Comparison of ENCODE assay signal across 9 cellular contexts in the genomic region with DNA sequence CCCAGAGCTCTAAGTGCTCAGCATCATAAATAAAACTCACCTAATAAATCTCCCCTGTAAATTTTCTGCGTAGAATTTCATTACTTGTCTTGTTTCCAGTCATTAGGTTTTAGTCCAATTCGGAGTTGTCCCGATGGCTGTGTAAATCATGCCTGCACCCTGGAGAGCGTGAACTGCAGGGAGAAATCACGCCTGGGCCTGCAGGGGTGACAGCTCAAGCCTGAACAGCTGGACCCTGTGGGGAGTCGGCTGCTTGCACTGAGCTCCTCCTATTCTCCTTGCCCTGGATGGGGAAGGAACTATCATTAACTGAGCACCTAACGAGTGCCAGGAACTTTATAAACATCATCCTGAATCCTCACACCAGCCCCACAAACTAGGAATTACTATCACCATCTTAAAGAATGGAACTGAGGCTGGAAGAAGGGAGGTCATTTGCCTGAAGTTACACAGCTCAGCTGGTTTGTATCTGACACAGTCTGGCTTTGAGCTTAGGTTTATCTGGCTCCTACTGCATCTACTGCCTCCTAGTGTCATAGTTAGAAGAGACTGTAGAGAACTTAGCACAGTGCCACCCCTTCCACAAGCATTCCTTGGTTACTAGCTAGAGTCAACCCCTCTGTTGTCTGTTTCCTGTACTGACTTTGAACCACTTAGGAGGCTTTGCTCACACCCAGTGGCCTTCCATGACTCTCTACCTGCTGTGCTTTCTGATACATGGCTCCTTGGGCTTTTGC. TPM values are rescaled to one million over a fixed set of nuclear protein-coding genes. Genes with fewer than 3 reads are reported as not detected.
DNase-seq lines count a peak whose midpoint lies in the region; ATAC-seq and TF ChIP-seq lines count a peak whose summit lies in the region.
"Had no signal": no experiment of that assay in that cellular context is flagged by ENCODE, and none has a peak within 500 bp of the region (broad histone marks: within the 10 kb centered on the region; RNA-seq: fewer than 3 reads in every experiment).

No MANE protein-coding gene starts in this region.

- WGBS in aorta, 2 donors: 26 to 42% methylated on average over 7 of the region's 7 CpGs

- H3K4me1 Mint-ChIP-seq in glutamatergic neuron (ENCODE audit: low read depth, unreplicated experiment): peaks cover 30% of the 10 kb centered on the region

- POLR2A ChIA-PET in Panc1 (lab: Charles Lee): no interaction called here

- peaks cover 11% of the 10 kb centered on the region for H3K27me3 Mint-ChIP-seq in glutamatergic neuron (ENCODE audit: unreplicated experiment)

- intact Hi-C loops in Panc1 (cut with micrococcal nuclease; ENCODE audit: unreplicated experiment) (no loop called here), aorta (cut with DNase I) (no loop called here)

- ATAC-seq in GM18520 (IDR thresholded peaks at IDR 0.05; ENCODE audit: unreplicated experiment): peak; percentile 40
- peak; percentile 83 for ATAC-seq in Panc1
- no peak for ATAC-seq in GM19455 (IDR thresholded peaks at IDR 0.05; ENCODE audit: unreplicated experiment)
- ATAC-seq in GM21737 (IDR thresholded peaks at IDR 0.05; ENCODE audit: unreplicated experiment): no peak
- ATAC-seq in aorta (ENCODE audit: low FRiP score): no peak

- in situ Hi-C loops in Panc1 (cut with HindIII; ENCODE audit: low pct_unique_long_range_greater_than_20kb, low sequenced_read_pairs): no loop called here

- H3K27ac ChIP-seq in Panc1 (ENCODE audit: low read length) (no peak overlapping the region), aorta (ENCODE audit: low read depth in 1 of 2, low read length in 2 of 2) (no peak overlapping the region)

- TF ChIP-seq CTCF in Panc1 (IDR thresholded peaks at IDR 0.05) (no peak; the same call in 1 of the 2 replicates), foreskin fibroblast (IDR thresholded peaks at IDR 0.05; ENCODE audit: low read depth, low read length) (peak; percentile 59), glutamatergic neuron (IDR thresholded peaks at IDR 0.05; ENCODE audit: partially characterized antibody, unreplicated experiment) (no peak)

- peak; percentile 75 for DNase-seq in AG08395 (ENCODE audit: low spot score)
- DNase-seq in Panc1 (ENCODE audit: low read depth, low spot score): peak; percentile 25
- peak; percentile 26 to 62 for DNase-seq in foreskin fibroblast
- no peak for DNase-seq in glutamatergic neuron
- no peak for DNase-seq in aorta

- CTCF ChIA-PET in Panc1 (lab: Charles Lee): interaction anchor here (0.6 to 1.6 kb wide), 13 partner anchors 9 to 81 kb away, joined by 3 to 4 read pairs (median 3); a partner anchor contains a TSS

- H3K36me3 ChIP-seq in Panc1 (ENCODE audit: control insufficient read depth, insufficient read depth, low read length): no peaks in the 10 kb centered on the region
- no peaks in the 10 kb centered on the region for H3K36me3 ChIP-seq in aorta (ENCODE audit: control insufficient read depth in 1 of 2, insufficient read depth in 2 of 2, low read length in 1 of 2)

- no peak overlapping the region for H3K4me3 ChIP-seq in Panc1 (ENCODE audit: low read depth in 2 of 2, low read length in 2 of 2)
- no peak overlapping the region for H3K4me3 ChIP-seq in foreskin fibroblast (ENCODE audit: low read depth in 1 of 2, low read length in 2 of 2)
- no peak overlapping the region for H3K4me3 ChIP-seq in aorta (ENCODE audit: low read length in 2 of 2)
- H3K4me3 ChIP-seq: lung had no signal

- no TSS peak for BruUV-seq in Panc1 (replicated peaks; lab: Mats Ljungman, UMichigan)

- H3K9me3 Mint-ChIP-seq in glutamatergic neuron (ENCODE audit: unreplicated experiment): peaks cover 8% of the 10 kb centered on the region

- no peaks in the 10 kb centered on the region; the same call in 1 of the 2 replicates for H3K27me3 ChIP-seq in Panc1 (ENCODE audit: control insufficient read depth, insufficient read depth, low read length)
- H3K27me3 ChIP-seq in aorta (ENCODE audit: control insufficient read depth in 1 of 2, insufficient read depth in 2 of 2, low read length in 1 of 2): no peaks in the 10 kb centered on the region

- no peaks in the 10 kb centered on the region for H3K36me3 Mint-ChIP-seq in glutamatergic neuron (ENCODE audit: unreplicated experiment)

- no peak overlapping the region for H3K27ac Mint-ChIP-seq in glutamatergic neuron (ENCODE audit: unreplicated experiment)

- H3K4me1 ChIP-seq in Panc1 (ENCODE audit: control insufficient read depth, insufficient read depth, low read length) (no peaks in the 10 kb centered on the region), aorta (ENCODE audit: control insufficient read depth in 1 of 2, insufficient read depth in 2 of 2, low read length in 2 of 2) (no peaks in the 10 kb centered on the region)

- H3K9me3 ChIP-seq in Panc1 (ENCODE audit: control insufficient read depth, insufficient read depth, low read depth, low read length): no peaks in the 10 kb centered on the region
- no peaks in the 10 kb centered on the region for H3K9me3 ChIP-seq in aorta (ENCODE audit: control insufficient read depth, low read length)

- H3K4me3 Mint-ChIP-seq in glutamatergic neuron (ENCODE audit: unreplicated experiment): no peak overlapping the region

RNA-seq across cellular contexts. Expression of a gene that starts 25.1 kb away (rescaled TPM):
- 0.08 TPM for total RNA-seq in Panc1 (2021; ENCODE audit: unreplicated experiment)
- not detected for polyA plus RNA-seq in Panc1 (2012; ENCODE audit: insufficient read length)
- total RNA-seq in glutamatergic neuron (ENCODE audit: unreplicated experiment): 9.3 TPM
- total RNA-seq in aorta: under 1 TPM; 0.21 to 0.55 TPM
- polyA plus RNA-seq in aorta: not detected

RNA-seq across cellular contexts. Expression of a gene that starts 59.2 kb away (rescaled TPM):
- 53.8 TPM for total RNA-seq in Panc1 (2021; ENCODE audit: unreplicated experiment)
- polyA plus RNA-seq in Panc1 (2012; ENCODE audit: insufficient read length): 28.6 TPM
- total RNA-seq in glutamatergic neuron (ENCODE audit: unreplicated experiment): 34.6 TPM
- 10 to 100 TPM; 28.4 to 28.8 TPM for total RNA-seq in aorta
- 10 to 100 TPM; 24.2 to 29.9 TPM for polyA plus RNA-seq in aorta

Comparison
In these comparisons a context has a peak if more than half of its experiments do, and no peak if none do; other contexts are left out.
1. DNase-seq: peak in AG08395 (single experiment), Panc1 (single experiment) and foreskin fibroblast (2 of 2); none in glutamatergic neuron (single experiment) and aorta (0 of 2).
2. ATAC-seq: peak in GM18520 (single experiment) and Panc1 (single experiment); none in GM19455 (single experiment), GM21737 (single experiment) and aorta (single experiment).